Comparison of ENCODE assay signal across 9 cellular contexts in the genomic region with DNA sequence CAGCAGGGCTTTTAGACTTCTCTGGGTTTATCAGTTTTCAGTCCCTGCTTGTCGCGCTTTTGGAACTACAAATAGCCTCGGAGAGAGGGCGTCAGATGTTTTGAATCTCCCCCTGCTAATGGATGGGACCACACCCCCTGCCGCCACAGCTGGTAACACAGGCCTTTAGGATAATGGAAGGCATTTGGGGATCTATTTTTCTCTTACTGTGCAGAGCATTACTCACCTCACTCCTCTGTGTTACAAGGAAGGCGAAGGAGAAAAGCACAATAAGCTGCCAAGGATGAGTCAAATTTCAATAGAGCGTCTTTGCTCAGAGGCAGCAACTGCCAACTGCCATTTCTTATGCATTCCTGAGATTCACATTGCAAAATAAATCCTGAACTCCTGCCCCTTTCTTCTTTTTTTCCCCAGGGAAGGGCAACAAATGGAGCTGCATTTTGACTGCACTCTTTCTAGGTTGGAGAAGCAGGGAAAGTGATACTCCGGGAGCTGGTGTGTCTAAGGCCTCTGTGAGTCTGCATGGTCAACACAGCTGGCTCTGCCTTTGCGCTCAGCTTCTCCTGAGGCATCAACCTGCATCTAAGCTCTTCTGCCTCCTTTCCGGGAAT. TPM values are rescaled to one million over a fixed set of nuclear protein-coding genes. Genes with fewer than 3 reads are reported as not detected.
DNase-seq lines count a peak whose midpoint lies in the region; TF ChIP-seq lines count a peak whose summit lies in the region.
"Had no signal": no experiment of that assay in that cellular context is flagged by ENCODE, and none has a peak within 500 bp of the region (broad histone marks: within the 10 kb centered on the region; RNA-seq: fewer than 3 reads in every experiment).

No MANE protein-coding gene starts in this region.

- no peak overlapping the region for H3K4me3 Mint-ChIP-seq in CD14-positive monocyte

- DNase-seq in GOT3 (lab: John Stamatoyannopoulos, UW) (peak; percentile 22), NCI-H460 (ENCODE audit: extremely low read depth, low read depth) (peak; percentile 60), epithelial cell of esophagus (ENCODE audit: low read depth) (peak; percentile 93), KBM-7 (no peak), CD14-positive monocyte (ENCODE audit: low spot score) (no peak), NAMALWA (ENCODE audit: low spot score) (no peak), cerebellum (ENCODE audit: low spot score) (no peak)
- DNase-seq: NK-92 treated with Interleukin-12 subunit alpha and Interleukin-12 subunit beta, amount 100 ng/mL, for 24 hours had no signal

- H3K79me2 ChIP-seq in parathyroid adenoma, result no peaks in the 10 kb centered on the region

- in situ Hi-C loops in KBM-7 (cut with MboI; ENCODE audit: low pct_unique_long_range_greater_than_20kb, low sequenced_read_pairs), result no loop called here

- intact Hi-C loops in CD14-positive monocyte (cut with micrococcal nuclease), result no loop called here

- no peaks in the 10 kb centered on the region for H3K27me3 Mint-ChIP-seq in CD14-positive monocyte (ENCODE audit: low read depth in 3 of 3)

- no peaks in the 10 kb centered on the region for H3K9me3 ChIP-seq in parathyroid adenoma (ENCODE audit: control insufficient read depth, low read length)

- H3K27ac ChIP-seq in parathyroid adenoma, result peak overlapping the region; percentile 64

- no peaks in the 10 kb centered on the region for H3K27me3 ChIP-seq in parathyroid adenoma (ENCODE audit: control insufficient read depth, insufficient read depth, low read length)

- H2AFZ ChIP-seq in parathyroid adenoma, result peak overlapping the region; percentile 80

- H3K4me2 ChIP-seq in parathyroid adenoma (ENCODE audit: low read length), result no peak overlapping the region

- H3K9ac ChIP-seq in parathyroid adenoma, result no peak overlapping the region

- no peak overlapping the region for H3K4me3 ChIP-seq in epithelial cell of esophagus (ENCODE audit: low read length)
- H3K4me3 ChIP-seq in parathyroid adenoma (ENCODE audit: low read depth, low read length), result no peak overlapping the region

- no peak overlapping the region for H3K27ac Mint-ChIP-seq in CD14-positive monocyte

- H3K36me3 ChIP-seq in parathyroid adenoma (ENCODE audit: control insufficient read depth, insufficient read depth, low read length), result no peaks in the 10 kb centered on the region

- H3K4me1 Mint-ChIP-seq in CD14-positive monocyte, result peaks cover 11% of the 10 kb centered on the region

- TF ChIP-seq CTCF in epithelial cell of esophagus (IDR thresholded peaks at IDR 0.05; ENCODE audit: insufficient read depth, low read depth, low read length, missing control alignments) (peak; percentile 47), parathyroid adenoma (IDR thresholded peaks at IDR 0.05) (no peak), CD14-positive monocyte (IDR thresholded peaks at IDR 0.05) (no peak)

- peaks cover under 1 to 11% (median 8%) of the 10 kb centered on the region in 7 donors for H3K9me3 Mint-ChIP-seq in CD14-positive monocyte

- no peaks in the 10 kb centered on the region for H3K36me3 Mint-ChIP-seq in CD14-positive monocyte

- peaks cover 16% of the 10 kb centered on the region for H3K4me1 ChIP-seq in parathyroid adenoma

RNA-seq across cellular contexts. Expression of a gene that starts 31.5 kb away (rescaled TPM):
- 10.7 and 14.4 TPM in 2 replicates for total RNA-seq in NCI-H460 (2014; rRNA removed; shearing (Covaris generic))
- polyA plus RNA-seq in NCI-H460 (2014; cell fraction: nucleus; rRNA removed), result 11.2 and 15.2 TPM in 2 replicates
- polyA plus RNA-seq in CD14-positive monocyte, result 10 to 100 TPM; 15.6 to 18.2 TPM
- 14.0 TPM for total RNA-seq in cerebellum

Comparison
In these comparisons a context has a peak if more than half of its experiments do, and no peak if none do; other contexts are left out.
1. DNase-seq: peak in GOT3 (single experiment), NCI-H460 (single experiment) and epithelial cell of esophagus (single experiment); none in KBM-7 (single experiment), CD14-positive monocyte (single experiment), NAMALWA (single experiment) and cerebellum (single experiment).